Comparison of ENCODE assay signal across 19 cellular contexts in genomic region chr3:2802429-2802828, GRCh38.
"Had no signal": no experiment of that assay in that cellular context is flagged by ENCODE, and none has a peak within 500 bp of the region (broad histone marks: within the 10 kb centered on the region; RNA-seq: fewer than 3 reads in every experiment).

No MANE protein-coding gene starts in this region.

- H3K36me3 ChIP-seq: adrenal gland, breast epithelium, esophagus muscularis mucosa, lower lobe of right lung, tibial nerve, uterus, WERI-Rb-1 had no signal

- H3K9me3 ChIP-seq: adrenal gland, breast epithelium, esophagus muscularis mucosa, lower lobe of right lung, tibial nerve, uterus had no signal

- DNase-seq: activated CD4-positive, alpha-beta T cell treated with anti-CD3 and anti-CD28 coated beads for 1 hour; activated CD4-positive, alpha-beta T cell treated with anti-CD3 and anti-CD28 coated beads, Interleukin-2, amount 50 U/mL, for 4 hours; activated gamma-delta T cell; adrenal gland; cerebellar nuclear complex; cortex of kidney; islet precursor cell; lower lobe of right lung; midbrain; nucleus accumbens; stimulated activated naive CD8-positive, alpha-beta T cell treated with anti-CD3 and anti-CD28 coated beads, Interleukin-15, Interleukin-2, amounts not matched to agents 100 U/mL and 50 U/mL, for 24 hours; substantia nigra; uterus; WERI-Rb-1 had no signal

- H3K27me3 ChIP-seq: adrenal gland, breast epithelium, esophagus muscularis mucosa, tibial nerve, uterus had no signal

- H3K27ac ChIP-seq: adrenal gland, breast epithelium, esophagus muscularis mucosa, lower lobe of right lung, tibial nerve, uterus, WERI-Rb-1 had no signal

- ATAC-seq: activated naive CD4-positive, alpha-beta T cell treated with anti-CD3 and anti-CD28 coated beads, Interleukin-2, amount 50 U/mL, for 72 hours; lower lobe of right lung; stimulated activated naive CD8-positive, alpha-beta T cell treated with anti-CD3 and anti-CD28 coated beads, Interleukin-15, Interleukin-2, amounts not matched to agents 100 U/mL and 50 U/mL, for 24 hours had no signal

- FAIRE-seq: astrocyte had no signal

- H3K4me3 ChIP-seq: adrenal gland, breast epithelium, esophagus muscularis mucosa, lower lobe of right lung, tibial nerve, uterus had no signal

- H3K4me1 ChIP-seq: adrenal gland, breast epithelium, esophagus muscularis mucosa, lower lobe of right lung, tibial nerve, uterus had no signal
